ENCODE assay signal across 40 cellular contexts in the genomic region with DNA sequence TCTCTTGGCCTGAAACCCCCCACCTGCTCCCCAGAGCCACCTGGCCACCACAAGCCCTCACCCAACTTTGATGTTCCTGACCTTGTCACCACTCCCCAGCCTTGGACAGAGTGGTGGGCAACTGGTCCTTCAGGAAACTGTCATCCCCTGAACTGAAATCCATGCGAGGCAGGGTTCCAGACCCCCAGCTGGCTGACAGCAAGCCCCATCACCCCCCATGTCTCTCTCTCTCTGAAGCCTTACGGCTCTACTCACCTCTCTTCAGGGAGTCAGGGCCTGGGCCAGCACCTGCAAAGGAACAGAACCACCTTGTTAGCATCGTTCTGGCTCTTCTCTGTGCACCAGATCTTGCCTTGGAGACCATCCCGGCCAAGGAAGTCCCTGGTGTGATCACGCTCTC. TPM values are rescaled to one million over a fixed set of nuclear protein-coding genes. Genes with fewer than 3 reads are reported as not detected.
"Had no signal": no experiment of that assay in that cellular context is flagged by ENCODE, and none has a peak within 500 bp of the region (broad histone marks: within the 10 kb centered on the region; RNA-seq: fewer than 3 reads in every experiment).

No MANE protein-coding gene starts in this region.

- H3K27me3 Mint-ChIP-seq: activated naive CD8-positive, alpha-beta T cell; T-cell had no signal

- H3K4me3 ChIP-seq: body of pancreas, Peyer's patch had no signal

- DNase-seq: activated CD4-positive, alpha-beta memory T cell treated with anti-CD3 and anti-CD28 coated beads, Interleukin-2, amount 10 ng/mL, durations not matched to agents 7 days and 5 days; activated CD4-positive, alpha-beta T cell treated with anti-CD3 and anti-CD28 coated beads for 1 hour; activated CD4-positive, alpha-beta T cell treated with anti-CD3 and anti-CD28 coated beads for 48 hours; activated CD4-positive, CD25-positive, alpha-beta regulatory T cell; activated CD8-positive, alpha-beta memory T cell treated with anti-CD3 and anti-CD28 coated beads for 24 hours; activated CD8-positive, alpha-beta memory T cell treated with anti-CD3 and anti-CD28 coated beads, Interleukin-2, amount 10 ng/mL, durations not matched to agents 7 days and 5 days; activated CD8-positive, alpha-beta memory T cell treated with anti-CD3 and anti-CD28 coated beads, Interleukin-2, amount 50 U/mL, for 48 hours; activated effector memory CD4-positive, alpha-beta T cell treated with Interleukin-2 at 50 U/mL for 16 hours; activated naive CD4-positive, alpha-beta T cell treated with anti-CD3 and anti-CD28 coated beads, Interleukin-2, amount 10 ng/mL, durations not matched to agents 7 days and 5 days; activated T-cell treated with anti-CD3 and anti-CD28 coated beads, Interleukin-2, amount 50 U/mL, for 48 hours; amygdala; body of pancreas; central memory CD4-positive, alpha-beta T cell; Karpas-422; MM.1S; MV-4-11; NCI-H1092; NCI-H1436 treated with DMSO at 0.1 percent for 48 hours; NCI-H1694 treated with DMSO at 0.1 percent for 48 hours; NCI-H2029; NCI-H345; NCI-H526; NCI-H748 treated with DMSO at 0.1 percent for 48 hours; NK-92 treated with Interleukin-12 subunit alpha and Interleukin-12 subunit beta, amount 100 ng/mL, for 24 hours; PC-3; Peyer's patch; RPMI8226; SHP77 treated with DMSO at 0.1 percent for 48 hours; T-cell; T-helper 2 cell; T-helper 9 cell had no signal

- H3K9me3 ChIP-seq: body of pancreas, Peyer's patch had no signal

- H3K27ac ChIP-seq: body of pancreas, Peyer's patch, VCaP had no signal

- H3K27ac Mint-ChIP-seq: activated CD4-positive, alpha-beta memory T cell treated with anti-CD3 and anti-CD28 coated beads, Interleukin-2, amount 10 ng/mL, durations not matched to agents 7 days and 5 days; activated CD8-positive, alpha-beta memory T cell treated with anti-CD3 and anti-CD28 coated beads, Interleukin-2, amount 10 ng/mL, durations not matched to agents 7 days and 5 days; activated naive CD4-positive, alpha-beta T cell treated with anti-CD3 and anti-CD28 coated beads, Interleukin-2, amount 10 ng/mL, durations not matched to agents 7 days and 5 days; activated naive CD8-positive, alpha-beta T cell had no signal

- H3K4me3 Mint-ChIP-seq: activated CD4-positive, alpha-beta memory T cell treated with anti-CD3 and anti-CD28 coated beads, Interleukin-2, amount 10 ng/mL, durations not matched to agents 7 days and 5 days; activated CD8-positive, alpha-beta memory T cell treated with anti-CD3 and anti-CD28 coated beads, Interleukin-2, amount 10 ng/mL, durations not matched to agents 7 days and 5 days had no signal

- H3K9me3 Mint-ChIP-seq: activated CD4-positive, alpha-beta memory T cell treated with anti-CD3 and anti-CD28 coated beads, Interleukin-2, amount 10 ng/mL, durations not matched to agents 7 days and 5 days; activated naive CD4-positive, alpha-beta T cell treated with anti-CD3 and anti-CD28 coated beads, Interleukin-2, amount 10 ng/mL, durations not matched to agents 7 days and 5 days; T-cell had no signal

- ATAC-seq: activated CD8-positive, alpha-beta memory T cell treated with anti-CD3 and anti-CD28 coated beads, Interleukin-2, amount 10 ng/mL, durations not matched to agents 7 days and 5 days; body of pancreas; PC-3; SK-N-SH treated with all-trans-retinoic acid at 6 μM for 48 hours; T-cell had no signal

- H3K27me3 ChIP-seq: body of pancreas, Peyer's patch had no signal

RNA-seq across cellular contexts. Expression of a gene that starts 17.8 kb away (rescaled TPM):
- total RNA-seq: bronchial epithelial cell, NCI-H460 had no signal

RNA-seq across cellular contexts. Expression of a gene that starts 21.9 kb away (rescaled TPM):
- total RNA-seq: body of pancreas, bronchial epithelial cell, cerebellum, NCI-H460, PC-3, Peyer's patch, SK-MEL-5 had no signal
- polyA plus RNA-seq: adipose tissue had no signal

RNA-seq across cellular contexts. Expression of a gene that starts 49.9 kb away (rescaled TPM):
- total RNA-seq: activated CD4-positive, alpha-beta memory T cell treated with anti-CD3 and anti-CD28 coated beads, Interleukin-2, amount 10 ng/mL, durations not matched to agents 7 days and 5 days; activated CD8-positive, alpha-beta memory T cell treated with anti-CD3 and anti-CD28 coated beads, Interleukin-2, amount 10 ng/mL, durations not matched to agents 7 days and 5 days; astrocyte; body of pancreas; bronchial epithelial cell; cerebellum; NCI-H460; PC-3; Peyer's patch; SK-MEL-5; T-cell had no signal
- polyA plus RNA-seq: adipose tissue had no signal
